In genomic region chr11:111923351-111923788, GRCh38 we compare ENCODE assay signal across 11 cellular contexts. TPM values are rescaled to one million over a fixed set of nuclear protein-coding genes. Genes with fewer than 3 reads are reported as not detected.
DNase-seq lines count a peak whose midpoint lies in the region; ATAC-seq, FAIRE-seq and TF ChIP-seq lines count a peak whose summit lies in the region.
"Had no signal": no experiment of that assay in that cellular context is flagged by ENCODE, and none has a peak within 500 bp of the region (broad histone marks: within the 10 kb centered on the region; RNA-seq: fewer than 3 reads in every experiment).

No MANE protein-coding gene starts in this region.

- intact Hi-C loops in endothelial cell of umbilical vein (cut with micrococcal nuclease), result no loop called here

- no peak overlapping the region for H3K4me3 ChIP-seq in SK-N-SH (ENCODE audit: low read depth in 2 of 2, low read length in 1 of 2)
- no peak overlapping the region for H3K4me3 ChIP-seq in endothelial cell of umbilical vein (replicated peaks in 1 of 3; ENCODE audit: insufficient read depth in 1 of 3, low read depth in 1 of 3, low read length in 3 of 3)
- H3K4me3 ChIP-seq in muscle layer of colon (ENCODE audit: low read depth in 1 of 2, low read length in 2 of 2), result no peak overlapping the region
- H3K4me3 ChIP-seq in upper lobe of left lung, result no peak overlapping the region

- ATAC-seq in SK-N-SH treated with all-trans-retinoic acid at 6 μM for 48 hours (no peak), upper lobe of left lung (ENCODE audit: low FRiP score in 2 of 2) (peak in 1 of 2 donors; percentile 2), HG02852 (IDR thresholded peaks at IDR 0.05; ENCODE audit: unreplicated experiment) (no peak)

- no peak for DNase-seq in SK-N-SH
- peak; percentile 48 for DNase-seq in endothelial cell of umbilical vein (ENCODE audit: low read depth, low spot score)
- DNase-seq in upper lobe of left lung, result no peak
- DNase-seq in stimulated activated CD4-positive, alpha-beta T cell treated with anti-CD3 and anti-CD28 coated beads, Interleukin-15, amount 100 ng/mL, for 24 hours, result no peak
- no peak for DNase-seq in DMS153 (lab: John Stamatoyannopoulos, UW)
- DNase-seq: ACHN; activated naive CD4-positive, alpha-beta T cell had no signal

- 58% methylated on average over 5 of the region's 5 CpGs for WGBS in SK-N-SH (ENCODE audit: low lambda C conversion rate)
- 28 to 35% methylated on average over 5 of the region's 5 CpGs for WGBS in upper lobe of left lung, 2 donors

- H3K27me3 ChIP-seq in SK-N-SH (ENCODE audit: insufficient read depth) (no peaks in the 10 kb centered on the region), endothelial cell of umbilical vein (ENCODE audit: control insufficient read depth in 2 of 2, insufficient read depth in 2 of 2, low read length in 2 of 2) (no peaks in the 10 kb centered on the region), muscle layer of colon (ENCODE audit: control insufficient read depth in 1 of 2, insufficient read depth in 2 of 2, low read length in 2 of 2) (no peaks in the 10 kb centered on the region), upper lobe of left lung (no peaks in the 10 kb centered on the region)

- no peaks in the 10 kb centered on the region for H3K9me1 ChIP-seq in endothelial cell of umbilical vein (replicated peaks; ENCODE audit: control insufficient read depth, extremely low read depth, insufficient read depth, low read length)

- H3K27ac ChIP-seq in SK-N-SH (ENCODE audit: low read depth in 2 of 2, low read length in 1 of 2), result peak overlapping the region in 1 of 2 experiments; percentile 66; a peak in 2 of 4 replicates
- H3K27ac ChIP-seq in endothelial cell of umbilical vein (ENCODE audit: insufficient read depth, low read depth, low read length), result peak overlapping the region; percentile 59
- H3K27ac ChIP-seq in muscle layer of colon (ENCODE audit: low read depth, low read length), result peak overlapping the region; percentile 29
- peak overlapping the region; percentile 74 to 90 (median 82) for H3K27ac ChIP-seq in upper lobe of left lung

- BruUV-seq in endothelial cell of umbilical vein (replicated peaks; lab: Mats Ljungman, UMichigan), result no TSS peak

- dilution Hi-C loops in endothelial cell of umbilical vein (cut with MboI; ENCODE audit: extremely low pct_ligation_motif_present, low sequenced_read_pairs), result no loop called here

- TF ChIP-seq POLR2A in endothelial cell of umbilical vein (IDR thresholded peaks at IDR 0.05; ENCODE audit: low read depth, low read length) (no peak), upper lobe of left lung (IDR thresholded peaks at IDR 0.05) (no peak)

- H3K36me3 ChIP-seq in SK-N-SH (replicated peaks in 1 of 2; ENCODE audit: control insufficient read depth in 1 of 2, insufficient read depth in 2 of 2, low read length in 1 of 2), result no peaks in the 10 kb centered on the region
- H3K36me3 ChIP-seq in endothelial cell of umbilical vein (ENCODE audit: control insufficient read depth in 2 of 2, extremely low read depth in 1 of 2, insufficient read depth in 2 of 2, low read length in 2 of 2), result no peaks in the 10 kb centered on the region
- H3K36me3 ChIP-seq in muscle layer of colon (ENCODE audit: insufficient read depth, low read length), result no peaks in the 10 kb centered on the region
- H3K36me3 ChIP-seq in upper lobe of left lung, result no peaks in the 10 kb centered on the region

- no peak for TF ChIP-seq EP300 in SK-N-SH (IDR thresholded peaks at IDR 0.05; ENCODE audit: borderline replicate concordance in 1 of 2, low read depth in 1 of 2, low read length in 1 of 2)
- TF ChIP-seq EP300 in upper lobe of left lung (IDR thresholded peaks at IDR 0.05), result no peak

- peak; percentile 18 for FAIRE-seq in endothelial cell of umbilical vein (lab: Jason Lieb, UNC)

- peak overlapping the region; percentile 63 for H3K4me2 ChIP-seq in SK-N-SH
- peak overlapping the region; percentile 17 for H3K4me2 ChIP-seq in endothelial cell of umbilical vein (ENCODE audit: insufficient read depth, low read length)

- peak overlapping the region; percentile 68 for H2AFZ ChIP-seq in SK-N-SH (ENCODE audit: low read depth)
- peak overlapping the region; percentile 89 for H2AFZ ChIP-seq in endothelial cell of umbilical vein (ENCODE audit: low read depth, low read length)

- no peaks in the 10 kb centered on the region for H3K9me2 ChIP-seq in SK-N-SH

- TF ChIP-seq CTCF in SK-N-SH (IDR thresholded peaks at IDR 0.05) (no peak), endothelial cell of umbilical vein (IDR thresholded peaks at IDR 0.05; ENCODE audit: extremely low read depth in 1 of 2, insufficient read depth in 1 of 2, low read depth in 1 of 2, low read length in 2 of 2) (no peak), upper lobe of left lung (IDR thresholded peaks at IDR 0.05) (no peak)

- H3K79me2 ChIP-seq in SK-N-SH (ENCODE audit: insufficient read depth), result no peaks in the 10 kb centered on the region
- H3K79me2 ChIP-seq in endothelial cell of umbilical vein (ENCODE audit: control insufficient read depth, insufficient read depth, low read length), result no peaks in the 10 kb centered on the region

- peaks cover 20% of the 10 kb centered on the region for H3F3A ChIP-seq in SK-N-SH (replicated peaks; ENCODE audit: insufficient read depth)

- no peak for TF ChIP-seq RAD21 in SK-N-SH (IDR thresholded peaks at IDR 0.05; ENCODE audit: low read length)

- H3K9me3 ChIP-seq in SK-N-SH (no peaks in the 10 kb centered on the region), endothelial cell of umbilical vein (replicated peaks; ENCODE audit: control insufficient read depth, insufficient read depth, low read length) (no peaks in the 10 kb centered on the region), muscle layer of colon (ENCODE audit: low read length) (no peaks in the 10 kb centered on the region), upper lobe of left lung (no peaks in the 10 kb centered on the region)

- H4K20me1 ChIP-seq in SK-N-SH (ENCODE audit: insufficient read depth) (no peaks in the 10 kb centered on the region), endothelial cell of umbilical vein (replicated peaks; ENCODE audit: control insufficient read depth, extremely low read depth, insufficient read depth, low read length) (no peaks in the 10 kb centered on the region)

- POLR2A ChIA-PET in SK-N-SH (lab: Yijun Ruan, JAX) (no interaction called here), endothelial cell of umbilical vein (lab: Charles Lee) (no interaction called here)

- H3K4me1 ChIP-seq in SK-N-SH (ENCODE audit: control insufficient read depth in 1 of 2, insufficient read depth in 2 of 2, low read depth in 1 of 2, low read length in 1 of 2) (peaks cover 7 to 31% of the 10 kb centered on the region in 2 experiments), endothelial cell of umbilical vein (ENCODE audit: control insufficient read depth, extremely low read depth, insufficient read depth, low read length) (peaks cover 28% of the 10 kb centered on the region), muscle layer of colon (ENCODE audit: insufficient read depth, low read length) (peaks cover 33% of the 10 kb centered on the region), upper lobe of left lung (peaks cover 19 to 39% (median 33%) of the 10 kb centered on the region in 4 donors)

- H3K9ac ChIP-seq in SK-N-SH (peak overlapping the region; percentile 30; the same call in 1 of the 2 replicates), endothelial cell of umbilical vein (replicated peaks; ENCODE audit: extremely low read depth, insufficient read depth, low read length) (peak overlapping the region; percentile 34), muscle layer of colon (ENCODE audit: low read length) (no peak overlapping the region)

- CTCF ChIA-PET in SK-N-SH (lab: Yijun Ruan, JAX), result interaction anchor here (1.3 kb wide), 1 partner anchor 252 kb away, joined by 3 read pairs; the partner anchor contains the start of gene BCO2
- CTCF ChIA-PET in endothelial cell of umbilical vein (lab: Charles Lee), result interaction anchor here (0.9 to 1.0 kb wide), 2 partner anchors 9 to 42 kb away, joined by 3 read pairs; no protein-coding TSS in a partner anchor

RNA-seq across cellular contexts. Expression of gene C11orf52, which starts 4.7 kb away (rescaled TPM):
- polyA plus RNA-seq in SK-N-SH (2012; rRNA removed) (not detected in 2 replicates), endothelial cell of umbilical vein (0.76 and 1.2 TPM in 2 replicates)
- not detected in 2 replicates for polyA plus RNA-seq in SK-N-SH (2012; cell fraction: cytosol; rRNA removed)
- not detected in 2 replicates for polyA plus RNA-seq in SK-N-SH (2012; cell fraction: nucleus; rRNA removed)
- total RNA-seq in endothelial cell of umbilical vein (0.31 and 0.99 TPM in 2 replicates), upper lobe of left lung (10 to 100 TPM in 4 of 6 donors, 1 to 10 TPM in 2; 7.1 to 26.7 (median 11.3) TPM)
- 0.66 and 0.81 TPM in 2 replicates for polyA plus RNA-seq in endothelial cell of umbilical vein (2011; cell fraction: cytosol; rRNA removed)
- 0.26 and 0.49 TPM in 2 replicates for polyA plus RNA-seq in endothelial cell of umbilical vein (2011; cell fraction: nucleus; rRNA removed)
- polyA plus RNA-seq in endothelial cell of umbilical vein (2012), result 0.91 and 2.5 TPM in 2 replicates
- polyA minus RNA-seq in endothelial cell of umbilical vein, result 0.34 TPM in 1 of 2 replicates, not detected in the other
- polyA minus RNA-seq in endothelial cell of umbilical vein (2011; cell fraction: cytosol; rRNA and poly(A)+ RNA removed), result not detected
- not detected in 2 replicates for polyA minus RNA-seq in endothelial cell of umbilical vein (2011; cell fraction: nucleus; rRNA and poly(A)+ RNA removed)
- total RNA-seq: SK-MEL-5 had no signal

RNA-seq across cellular contexts. Expression of gene HSPB2, which starts 10.8 kb away (rescaled TPM):
- polyA plus RNA-seq in SK-N-SH (2012; rRNA removed) (not detected in 2 replicates), endothelial cell of umbilical vein (not detected in 2 replicates)
- 0.03 TPM in 1 of 2 replicates, not detected in the other for polyA plus RNA-seq in SK-N-SH (2012; cell fraction: cytosol; rRNA removed)
- polyA plus RNA-seq in SK-N-SH (2012; cell fraction: nucleus; rRNA removed), result 0.13 TPM in 1 of 2 replicates, not detected in the other
- total RNA-seq in endothelial cell of umbilical vein (not detected in 2 replicates), upper lobe of left lung (1 to 10 TPM in 3 of 6 donors, under 1 TPM in 1, not detected in 2; 0.61 to 6.5 (median 1.9) TPM)
- not detected in 2 replicates for polyA plus RNA-seq in endothelial cell of umbilical vein (2011; cell fraction: cytosol; rRNA removed)
- polyA plus RNA-seq in endothelial cell of umbilical vein (2011; cell fraction: nucleus; rRNA removed), result not detected in 2 replicates
- polyA plus RNA-seq in endothelial cell of umbilical vein (2012), result not detected in 2 replicates
- not detected in 2 replicates for polyA minus RNA-seq in endothelial cell of umbilical vein
- not detected for polyA minus RNA-seq in endothelial cell of umbilical vein (2011; cell fraction: cytosol; rRNA and poly(A)+ RNA removed)
- not detected in 2 replicates for polyA minus RNA-seq in endothelial cell of umbilical vein (2011; cell fraction: nucleus; rRNA and poly(A)+ RNA removed)
- total RNA-seq: SK-MEL-5 had no signal

RNA-seq across cellular contexts. Expression of gene CRYAB, which starts 11.8 kb away (rescaled TPM):
- polyA plus RNA-seq in SK-N-SH (2012; rRNA removed) (0.92 and 1.5 TPM in 2 replicates), endothelial cell of umbilical vein (0.32 and 0.48 TPM in 2 replicates)
- 0.67 and 1.2 TPM in 2 replicates for polyA plus RNA-seq in SK-N-SH (2012; cell fraction: cytosol; rRNA removed)
- 0.29 and 1.8 TPM in 2 replicates for polyA plus RNA-seq in SK-N-SH (2012; cell fraction: nucleus; rRNA removed)
- total RNA-seq in endothelial cell of umbilical vein (not detected in 2 replicates), upper lobe of left lung (10 to 100 TPM; 21.0 to 79.7 (median 30.2) TPM)
- polyA plus RNA-seq in endothelial cell of umbilical vein (2011; cell fraction: cytosol; rRNA removed), result 0.12 and 0.23 TPM in 2 replicates
- polyA plus RNA-seq in endothelial cell of umbilical vein (2011; cell fraction: nucleus; rRNA removed), result not detected in 2 replicates
- 1.1 TPM in 1 of 2 replicates, not detected in the other for polyA plus RNA-seq in endothelial cell of umbilical vein (2012)
- 0.49 and 0.58 TPM in 2 replicates for polyA minus RNA-seq in endothelial cell of umbilical vein
- not detected for polyA minus RNA-seq in endothelial cell of umbilical vein (2011; cell fraction: cytosol; rRNA and poly(A)+ RNA removed)
- polyA minus RNA-seq in endothelial cell of umbilical vein (2011; cell fraction: nucleus; rRNA and poly(A)+ RNA removed), result not detected in 2 replicates

RNA-seq across cellular contexts. Expression of gene DIXDC1, which starts 13.8 kb away (rescaled TPM):
- polyA plus RNA-seq in SK-N-SH (2012; rRNA removed) (5.3 and 6.8 TPM in 2 replicates), endothelial cell of umbilical vein (6.4 and 8.0 TPM in 2 replicates)
- 6.3 and 6.9 TPM in 2 replicates for polyA plus RNA-seq in SK-N-SH (2012; cell fraction: cytosol; rRNA removed)
- 5.9 and 9.3 TPM in 2 replicates for polyA plus RNA-seq in SK-N-SH (2012; cell fraction: nucleus; rRNA removed)
- total RNA-seq in endothelial cell of umbilical vein (18.6 and 20.0 TPM in 2 replicates), upper lobe of left lung (10 to 100 TPM; 10.9 to 55.5 (median 15.7) TPM)
- polyA plus RNA-seq in endothelial cell of umbilical vein (2011; cell fraction: cytosol; rRNA removed), result 11.6 and 12.0 TPM in 2 replicates
- polyA plus RNA-seq in endothelial cell of umbilical vein (2011; cell fraction: nucleus; rRNA removed), result 16.6 and 17.8 TPM in 2 replicates
- polyA plus RNA-seq in endothelial cell of umbilical vein (2012), result 29.2 and 41.9 TPM in 2 replicates
- 20.9 and 32.4 TPM in 2 replicates for polyA minus RNA-seq in endothelial cell of umbilical vein
- 4.8 TPM for polyA minus RNA-seq in endothelial cell of umbilical vein (2011; cell fraction: cytosol; rRNA and poly(A)+ RNA removed)
- 18.1 and 21.2 TPM in 2 replicates for polyA minus RNA-seq in endothelial cell of umbilical vein (2011; cell fraction: nucleus; rRNA and poly(A)+ RNA removed)

RNA-seq across cellular contexts. Expression of gene CFAP68, which starts 44.0 kb away (rescaled TPM):
- polyA plus RNA-seq in SK-N-SH (2012; rRNA removed), result 36.7 and 61.2 TPM in 2 replicates
- polyA plus RNA-seq in SK-N-SH (2012; cell fraction: cytosol; rRNA removed), result 46.8 and 79.7 TPM in 2 replicates
- polyA plus RNA-seq in SK-N-SH (2012; cell fraction: nucleus; rRNA removed), result 18.1 and 22.1 TPM in 2 replicates
- total RNA-seq in endothelial cell of umbilical vein, result 7.4 TPM in 2 replicates
- polyA plus RNA-seq in endothelial cell of umbilical vein, result 9.0 and 10.6 TPM in 2 replicates
- polyA plus RNA-seq in endothelial cell of umbilical vein (2011; cell fraction: cytosol; rRNA removed), result 9.1 and 9.9 TPM in 2 replicates
- polyA plus RNA-seq in endothelial cell of umbilical vein (2011; cell fraction: nucleus; rRNA removed), result 2.7 and 3.2 TPM in 2 replicates
- 15.1 and 15.3 TPM in 2 replicates for polyA plus RNA-seq in endothelial cell of umbilical vein (2012)
- 1.7 and 7.5 TPM in 2 replicates for polyA minus RNA-seq in endothelial cell of umbilical vein
- polyA minus RNA-seq in endothelial cell of umbilical vein (2011; cell fraction: cytosol; rRNA and poly(A)+ RNA removed), result 3.9 TPM
- 1.5 and 1.9 TPM in 2 replicates for polyA minus RNA-seq in endothelial cell of umbilical vein (2011; cell fraction: nucleus; rRNA and poly(A)+ RNA removed)
- total RNA-seq in upper lobe of left lung, result 10 to 100 TPM in 5 of 6 donors, 1 to 10 TPM in 1; 2.1 to 29.4 (median 19.5) TPM

Comparison
In these comparisons a context has a peak if more than half of its experiments do, and no peak if none do; other contexts are left out.
1. RNA of gene CRYAB, which starts 11.8 kb away (total RNA-seq): 21.0 to 79.7 TPM in upper lobe of left lung; not detected in endothelial cell of umbilical vein; every median in the first group is over 10 times any median in the second.